Comparison of ENCODE assay signal across 8 cellular contexts in genomic region chr7:139339698-139340036, GRCh38. TPM values are rescaled to one million over a fixed set of nuclear protein-coding genes. Genes with fewer than 3 reads are reported as not detected.
DNase-seq lines count a peak whose midpoint lies in the region; ATAC-seq and TF ChIP-seq lines count a peak whose summit lies in the region.

No MANE protein-coding gene starts in this region.

- no peak for TF ChIP-seq POLR2A in suprapubic skin (IDR thresholded peaks at IDR 0.05)

- peaks cover 10% of the 10 kb centered on the region for H3K4me1 ChIP-seq in adipocyte (ENCODE audit: control insufficient read depth, insufficient read depth, low read length)
- peaks cover 12% of the 10 kb centered on the region for H3K4me1 ChIP-seq in suprapubic skin

- H3K4me3 ChIP-seq in adipocyte (ENCODE audit: low read length) (peak overlapping the region; percentile 99), suprapubic skin (peak overlapping the region; percentile 88)

- POLR2A ChIA-PET in activated CD4-positive, alpha-beta T cell treated with anti-CD3 and anti-CD28 coated beads for 36 hours (lab: Charles Lee), result interaction anchor here (0.6 to 2.2 kb wide), 4 partner anchors 10 to 341 kb away, joined by 4 to 17 read pairs (median 5); partner anchors contain the start of gene LUC7L2

- peaks cover 6% of the 10 kb centered on the region for H3K9me3 Mint-ChIP-seq in activated CD4-positive, alpha-beta T cell treated with anti-CD3 and anti-CD28 coated beads for 36 hours (ENCODE audit: low read depth)

- TF ChIP-seq EP300 in suprapubic skin (IDR thresholded peaks at IDR 0.05), result no peak

- no peak for DNase-seq in activated CD4-positive, alpha-beta T cell treated with anti-CD3 and anti-CD28 coated beads for 36 hours
- no peak for DNase-seq in activated CD4-positive, alpha-beta T cell treated with anti-CD3 and anti-CD28 coated beads, Interleukin-2, amount 50 U/mL, for 4 hours
- DNase-seq in adipocyte (ENCODE audit: low read depth) (no peak), suprapubic skin (ENCODE audit: low spot score in 2 of 2) (no peak), CD1c-positive myeloid dendritic cell (ENCODE audit: extremely low spot score) (no peak), NCI-H1694 treated with DMSO at 0.1 percent for 48 hours (lab: John Stamatoyannopoulos, UW) (no peak), NCI-H82 treated with DMSO at 0.1 percent for 48 hours (lab: John Stamatoyannopoulos, UW; ENCODE audit: unreplicated experiment) (no peak)

- no peak for ATAC-seq in activated CD4-positive, alpha-beta T cell treated with anti-CD3 and anti-CD28 coated beads for 36 hours

- H3K9ac ChIP-seq in adipocyte (ENCODE audit: low read length), result peak overlapping the region; percentile 100

- H3K9me3 ChIP-seq in adipocyte (ENCODE audit: control insufficient read depth, low read length), result peaks cover 2% of the 10 kb centered on the region
- no peaks in the 10 kb centered on the region for H3K9me3 ChIP-seq in suprapubic skin

- peaks cover 23% of the 10 kb centered on the region for H3K4me1 Mint-ChIP-seq in activated CD4-positive, alpha-beta T cell treated with anti-CD3 and anti-CD28 coated beads for 36 hours

- intact Hi-C loops in activated CD4-positive, alpha-beta T cell treated with anti-CD3 and anti-CD28 coated beads for 36 hours (cut with DNase I, micrococcal nuclease), result loop anchor here (1.0 to 10.0 kb wide), 15 partner anchors 20 to 1575 kb away; partner anchors contain the start of genes KDM7A (in 2 of the 2), LUC7L2 (in 2 of the 2), ZC3HAV1 (in 2 of the 2) and PARP12 (in 1 of the 2)

- H3K27ac ChIP-seq in layer of hippocampus (ENCODE audit: low read depth, low read length), result peak overlapping the region; percentile 100
- peak overlapping the region; percentile 100 for H3K27ac ChIP-seq in suprapubic skin

- no peak for TF ChIP-seq CTCF in suprapubic skin (IDR thresholded peaks at IDR 0.05)

- peak overlapping the region; percentile 99 for H3K27ac Mint-ChIP-seq in activated CD4-positive, alpha-beta T cell treated with anti-CD3 and anti-CD28 coated beads for 36 hours

- H3K27me3 ChIP-seq in adipocyte (replicated peaks; ENCODE audit: control insufficient read depth, insufficient read depth, low read length) (no peaks in the 10 kb centered on the region), layer of hippocampus (ENCODE audit: control insufficient read depth, insufficient read depth, low read length) (no peaks in the 10 kb centered on the region), suprapubic skin (no peaks in the 10 kb centered on the region)

- CTCF ChIA-PET in activated CD4-positive, alpha-beta T cell treated with anti-CD3 and anti-CD28 coated beads for 36 hours (lab: Charles Lee), result interaction anchor here (0.7 to 2.0 kb wide), 9 partner anchors 9 to 246 kb away, joined by 3 to 10 read pairs (median 3); partner anchors contain the start of gene LUC7L2

- peaks cover 2% of the 10 kb centered on the region for H3K27me3 Mint-ChIP-seq in activated CD4-positive, alpha-beta T cell treated with anti-CD3 and anti-CD28 coated beads for 36 hours

- H3K36me3 ChIP-seq in adipocyte (ENCODE audit: control insufficient read depth, insufficient read depth, low read length, severe bottlenecking) (no peaks in the 10 kb centered on the region), suprapubic skin (no peaks in the 10 kb centered on the region)

- peaks cover 18% of the 10 kb centered on the region for H3K36me3 Mint-ChIP-seq in activated CD4-positive, alpha-beta T cell treated with anti-CD3 and anti-CD28 coated beads for 36 hours (ENCODE audit: low read depth)

- 87% methylated on average over 13 of the region's 13 CpGs for WGBS in suprapubic skin

- peak overlapping the region; percentile 97 for H3K4me3 Mint-ChIP-seq in activated CD4-positive, alpha-beta T cell treated with anti-CD3 and anti-CD28 coated beads for 36 hours

RNA-seq across cellular contexts. Expression of gene FMC1, which starts 1.5 kb away (rescaled TPM):
- 1 to 10 TPM; 1.7 to 7.8 TPM for total RNA-seq in activated CD4-positive, alpha-beta T cell treated with anti-CD3 and anti-CD28 coated beads for 36 hours
- 10 to 100 TPM in 1 of 4 donors, 1 to 10 TPM in 3; 5.2 to 11.8 (median 7.8) TPM for total RNA-seq in suprapubic skin

RNA-seq across cellular contexts. Expression of gene LUC7L2, which starts 20.0 kb away (rescaled TPM):
- 100 to 1,000 TPM; 124 to 126 TPM for total RNA-seq in activated CD4-positive, alpha-beta T cell treated with anti-CD3 and anti-CD28 coated beads for 36 hours
- 100 to 1,000 TPM in 1 of 4 donors, 10 to 100 TPM in 3; 39.7 to 115 (median 51.5) TPM for total RNA-seq in suprapubic skin
